ENCODE assay signal across 24 cellular contexts in genomic region chr1:182255494-182255893, GRCh38.
"Had no signal": no experiment of that assay in that cellular context is flagged by ENCODE, and none has a peak within 500 bp of the region (broad histone marks: within the 10 kb centered on the region; RNA-seq: fewer than 3 reads in every experiment).

No MANE protein-coding gene starts in this region.

- H3K27me3 ChIP-seq: Peyer's patch had no signal

- H3K4me3 ChIP-seq: Peyer's patch had no signal

- DNase-seq: activated CD4-positive, alpha-beta memory T cell treated with anti-CD3 and anti-CD28 coated beads for 36 hours; activated CD4-positive, alpha-beta T cell treated with anti-CD3 and anti-CD28 coated beads, Interleukin-2, amount 10 ng/mL, durations not matched to agents 7 days and 5 days; activated CD4-positive, CD25-positive, alpha-beta regulatory T cell; activated CD8-positive, alpha-beta memory T cell treated with anti-CD3 and anti-CD28 coated beads for 24 hours; activated effector memory CD4-positive, alpha-beta T cell treated with anti-CD3 and anti-CD28 coated beads, Interleukin-2, amount 50 U/mL, for 16 hours; activated naive CD4-positive, alpha-beta T cell treated with anti-CD3 and anti-CD28 coated beads for 36 hours; activated T-cell treated with anti-CD3 and anti-CD28 coated beads, Interleukin-2, amount 50 U/mL, for 4 hours; amygdala; IMR-90; KG1; MM.1S; NCI-H1105 treated with DMSO at 0.1 percent for 48 hours; NCI-H146; NCI-H187 treated with DMSO at 0.1 percent for 48 hours; NCI-H2171; NCI-H2227 treated with DMSO at 0.1 percent for 48 hours; NCI-H446 treated with DMSO at 0.1 percent for 48 hours; NCI-H526; NCI-H774; NK-92 treated with Interleukin-12 subunit alpha and Interleukin-12 subunit beta, amount 100 ng/mL, for 24 hours; Peyer's patch; SHP77 treated with DMSO at 0.1 percent for 48 hours had no signal

- H3K9me3 ChIP-seq: Peyer's patch had no signal

- H3K27ac ChIP-seq: Peyer's patch, RWPE1, VCaP had no signal

- H3K36me3 ChIP-seq: Peyer's patch had no signal

- H3K4me1 ChIP-seq: Peyer's patch had no signal

- ATAC-seq: activated T-cell treated with anti-CD3 and anti-CD28 coated beads, Interleukin-2, amount 50 U/mL, for 4 hours had no signal
